In the genomic region with DNA sequence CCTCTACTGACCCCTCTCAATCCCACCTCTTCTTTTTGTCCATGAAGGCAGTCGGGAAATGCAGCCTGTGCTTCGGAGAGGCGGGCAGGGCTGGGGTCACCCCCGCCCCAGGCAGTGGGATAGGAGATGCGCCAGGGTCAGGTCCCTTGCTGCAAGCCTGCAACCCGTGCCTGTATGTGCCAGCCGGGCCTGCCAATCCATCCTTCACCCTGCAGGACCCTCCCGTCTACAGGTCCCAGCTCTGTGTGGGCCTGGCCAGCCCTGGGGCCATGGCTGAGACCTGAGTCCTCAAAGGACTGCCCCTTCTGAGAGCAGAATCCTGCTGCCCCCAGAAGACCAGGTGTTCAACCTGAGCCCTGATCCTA, we compare ENCODE assay signal across 17 cellular contexts. TPM values are rescaled to one million over a fixed set of nuclear protein-coding genes. Genes with fewer than 3 reads are reported as not detected.
A peak's percentile ranks its signal among the peaks of the same experiment; 100 is the strongest.
DNase-seq lines count a peak whose midpoint lies in the region; ATAC-seq, FAIRE-seq and TF ChIP-seq lines count a peak whose summit lies in the region.
"Had no signal": no experiment of that assay in that cellular context is flagged by ENCODE, and none has a peak within 500 bp of the region (broad histone marks: within the 10 kb centered on the region; RNA-seq: fewer than 3 reads in every experiment).

No MANE protein-coding gene starts in this region.

- no peak for TF ChIP-seq RAD21 in HepG2 (CRISPR knock-in tag; IDR thresholded peaks at IDR 0.05)

- TF ChIP-seq POLR2A in right lobe of liver (IDR thresholded peaks at IDR 0.05), result no peak
- TF ChIP-seq POLR2A in HepG2 (IDR thresholded peaks at IDR 0.05; ENCODE audit: insufficient read depth in 1 of 2, low read depth in 2 of 2, low read length in 2 of 2), result no peak

- H3K27me3 Mint-ChIP-seq in endodermal cell (ENCODE audit: insufficient read depth) (peaks cover 23% of the 10 kb centered on the region), osteocyte (ENCODE audit: unreplicated experiment) (peaks cover 18% of the 10 kb centered on the region)

- H3K9me3 Mint-ChIP-seq in endodermal cell (peaks cover 5% of the 10 kb centered on the region), osteocyte (ENCODE audit: unreplicated experiment) (no peaks in the 10 kb centered on the region)

- TF ChIP-seq CTCF in right lobe of liver (IDR thresholded peaks at IDR 0.05) (no peak), HepG2 (CRISPR knock-in tag; IDR thresholded peaks at IDR 0.05) (no peak), endodermal cell (conservative IDR thresholded peaks at IDR 0.05) (no peak), osteocyte (IDR thresholded peaks at IDR 0.05) (no peak), omental fat pad (IDR thresholded peaks at IDR 0.05) (no peak)

- H3K4me1 Mint-ChIP-seq in endodermal cell, result no peaks in the 10 kb centered on the region
- no peaks in the 10 kb centered on the region for H3K4me1 Mint-ChIP-seq in osteocyte (ENCODE audit: unreplicated experiment)

- no peak overlapping the region for H3K4me3 Mint-ChIP-seq in endodermal cell
- H3K4me3 Mint-ChIP-seq in osteocyte (ENCODE audit: unreplicated experiment), result no peak overlapping the region
- H3K4me3 Mint-ChIP-seq: CD14-positive monocyte had no signal

- intact Hi-C loops in right lobe of liver (cut with DNase I), result no loop called here
- intact Hi-C loops in HepG2 (cut with micrococcal nuclease; ENCODE audit: unreplicated experiment), result no loop called here

- no TSS peak for BruUV-seq in HepG2 (replicated peaks; lab: Mats Ljungman, UMichigan)

- H3K4me1 ChIP-seq in right lobe of liver (no peaks in the 10 kb centered on the region), HepG2 (ENCODE audit: insufficient read depth, low read length) (no peaks in the 10 kb centered on the region), endodermal cell (ENCODE audit: control insufficient read depth, insufficient read depth, low read length) (no peaks in the 10 kb centered on the region)

- H3K4me3 ChIP-seq in right lobe of liver (no peak overlapping the region), HepG2 (replicated peaks in 1 of 3; ENCODE audit: insufficient read depth in 1 of 3, low read depth in 2 of 3, low read length in 3 of 3) (no peak overlapping the region), endodermal cell (ENCODE audit: low read length) (no peak overlapping the region)

- TF ChIP-seq EP300 in HepG2 (IDR thresholded peaks at IDR 0.05; ENCODE audit: low read depth in 2 of 2, low read length in 2 of 2) (no peak), HepG2 (CRISPR knock-in tag; IDR thresholded peaks at IDR 0.05; ENCODE audit: borderline replicate concordance) (no peak)

- POLR2A ChIA-PET in HepG2 (lab: Yijun Ruan, JAX), result no interaction called here

- H3K27ac ChIP-seq in right lobe of liver, result no peak overlapping the region
- no peak overlapping the region for H3K27ac ChIP-seq in HepG2 (ENCODE audit: extremely low read length, insufficient read depth, low read length)
- H3K27ac ChIP-seq in endodermal cell (ENCODE audit: low read depth, low read length), result no peak overlapping the region

- H4K20me1 ChIP-seq in HepG2 (ENCODE audit: insufficient read depth, low read length), result no peaks in the 10 kb centered on the region

- H2AFZ ChIP-seq in HepG2 (ENCODE audit: low read length), result no peak overlapping the region

- H3K9me3 ChIP-seq in right lobe of liver, result no peaks in the 10 kb centered on the region
- no peaks in the 10 kb centered on the region for H3K9me3 ChIP-seq in HepG2 (ENCODE audit: low read length)
- H3K9me3 ChIP-seq in endodermal cell (ENCODE audit: control insufficient read depth, low read length), result no peaks in the 10 kb centered on the region

- H3K27me3 ChIP-seq in right lobe of liver, result no peaks in the 10 kb centered on the region
- peaks cover 10 to 74% of the 10 kb centered on the region in 2 experiments for H3K27me3 ChIP-seq in HepG2 (ENCODE audit: control insufficient read depth in 1 of 2, insufficient read depth in 2 of 2, low read length in 2 of 2)
- peaks cover 1% of the 10 kb centered on the region for H3K27me3 ChIP-seq in endodermal cell (ENCODE audit: control insufficient read depth, insufficient read depth, low read length, poor library complexity, severe bottlenecking)

- DNase-seq in right lobe of liver (peak in 2 of 3 donors; percentile 10 to 30), HepG2 (ENCODE audit: low spot score) (no peak), endodermal cell (peak; percentile 24), osteocyte (ENCODE audit: extremely low spot score, unreplicated experiment) (peak; percentile 80), ureter (ENCODE audit: low spot score) (peak; percentile 39), A172 (ENCODE audit: low spot score) (no peak), omental fat pad (ENCODE audit: low spot score) (no peak)
- DNase-seq: DMS 273 treated with DMSO at 0.1 percent for 48 hours, NCI-H187 treated with DMSO at 0.1 percent for 48 hours, NCI-H526 treated with DMSO at 0.1 percent for 48 hours, OCI-M1 had no signal

- H3K36me3 ChIP-seq in right lobe of liver (no peaks in the 10 kb centered on the region), HepG2 (replicated peaks in 1 of 2; ENCODE audit: control insufficient read depth in 1 of 2, insufficient read depth in 2 of 2, low read length in 2 of 2) (no peaks in the 10 kb centered on the region), endodermal cell (ENCODE audit: control insufficient read depth, insufficient read depth, low read length) (no peaks in the 10 kb centered on the region)

- in situ Hi-C loops in HepG2 (cut with HindIII; ENCODE audit: extremely low pct_ligation_motif_present, low pct_unique_long_range_greater_than_20kb), result no loop called here

- H3K79me2 ChIP-seq in HepG2 (ENCODE audit: insufficient read depth, low read length), result no peaks in the 10 kb centered on the region

- no peak for ATAC-seq in right lobe of liver
- no peak for ATAC-seq in HepG2
- ATAC-seq in omental fat pad (ENCODE audit: low FRiP score), result no peak
- ATAC-seq in GM19467 (IDR thresholded peaks at IDR 0.05; ENCODE audit: unreplicated experiment), result no peak

- H3K9ac ChIP-seq in HepG2 (ENCODE audit: insufficient read depth, low read depth, low read length) (no peak overlapping the region), endodermal cell (ENCODE audit: extremely low read depth, low read length, poor library complexity, severe bottlenecking) (no peak overlapping the region)

- CTCF ChIA-PET in HepG2 (lab: Yijun Ruan, JAX; ENCODE audit: low intra/inter-chr PET ratio, low total read pairs), result no interaction called here

- no CpG with 5 or more reads among the region's 8 CpGs for WGBS in right lobe of liver (ENCODE audit: insufficient coverage, low coverage, low lambda C conversion rate, missing lambda C conversion rate)
- WGBS in HepG2 (ENCODE audit: low lambda C conversion rate), result no CpG with 5 or more reads among the region's 8 CpGs
- 87 to 92% methylated on average over 3 to 8 of the region's 8 CpGs for WGBS in endodermal cell (ENCODE audit: insufficient coverage in 1 of 2, insufficient read length in 1 of 2), 2 experiments

- no peak overlapping the region for H3K4me2 ChIP-seq in HepG2 (ENCODE audit: low read depth, low read length)

- H3K36me3 Mint-ChIP-seq in endodermal cell (ENCODE audit: low read depth) (no peaks in the 10 kb centered on the region), osteocyte (ENCODE audit: unreplicated experiment) (no peaks in the 10 kb centered on the region)

- H3K27ac Mint-ChIP-seq in endodermal cell (no peak overlapping the region), osteocyte (ENCODE audit: unreplicated experiment) (no peak overlapping the region)
- H3K27ac Mint-ChIP-seq: CD14-positive monocyte had no signal

- no peak for FAIRE-seq in HepG2 (lab: Jason Lieb, UNC)
- FAIRE-seq: GM19239, H54 had no signal

RNA-seq across cellular contexts. Expression of a gene that starts 10.9 kb away (rescaled TPM):
- total RNA-seq in right lobe of liver, result under 1 TPM; 0.42 to 0.81 (median 0.64) TPM
- total RNA-seq in HepG2 (2016; rRNA removed; fragmentation: Illumina TruSeq; extraction: Trizol), result 0.07 TPM in 1 of 2 replicates, not detected in the other
- not detected in 2 replicates for total RNA-seq in HepG2 (2016; cell fraction: cytosol; rRNA removed; fragmentation: Illumina TruSeq; extraction: Trizol; ENCODE audit: low read depth)
- 0.09 TPM in 1 of 2 replicates, not detected in the other for total RNA-seq in HepG2 (2016; cell fraction: insoluble cytoplasmic fraction; rRNA removed; fragmentation: Illumina TruSeq; extraction: Trizol)
- 0.09 and 0.14 TPM in 2 replicates for total RNA-seq in HepG2 (2016; cell fraction: membrane; rRNA removed; fragmentation: Illumina TruSeq; extraction: Trizol)
- not detected in 2 replicates for total RNA-seq in HepG2 (2016; cell fraction: nucleus; rRNA removed; fragmentation: Illumina TruSeq; extraction: Trizol)
- not detected in 2 replicates for polyA plus RNA-seq in HepG2 (2011; rRNA removed)
- not detected in 2 replicates for polyA plus RNA-seq in HepG2 (2011; cell fraction: cytosol; rRNA removed)
- polyA plus RNA-seq in HepG2 (2011; cell fraction: nucleus; rRNA removed), result not detected in 2 replicates
- polyA plus RNA-seq in HepG2 (2012), result not detected in 2 replicates
- polyA plus RNA-seq in HepG2 (2016; cell fraction: cytosol; fragmentation: Illumina TruSeq; extraction: Trizol; ENCODE audit: low read depth), result not detected in 2 replicates
- polyA plus RNA-seq in HepG2 (2016; cell fraction: insoluble cytoplasmic fraction; fragmentation: Illumina TruSeq; extraction: Trizol; ENCODE audit: low read depth), result 0.13 TPM in 1 of 2 replicates, not detected in the other
- not detected in 2 replicates for polyA plus RNA-seq in HepG2 (2016; cell fraction: membrane; fragmentation: Illumina TruSeq; extraction: Trizol; ENCODE audit: low read depth)
- not detected in 2 replicates for polyA plus RNA-seq in HepG2 (2016; cell fraction: nucleus; fragmentation: Illumina TruSeq; extraction: Trizol; ENCODE audit: insufficient read depth, low read depth)
- not detected in 2 replicates for polyA minus RNA-seq in HepG2 (2011; rRNA and poly(A)+ RNA removed; ENCODE audit: low replicate concordance)
- polyA minus RNA-seq in HepG2 (2011; cell fraction: cytosol; rRNA and poly(A)+ RNA removed), result not detected in 2 replicates
- not detected in 2 replicates for polyA minus RNA-seq in HepG2 (2011; cell fraction: nucleus; rRNA and poly(A)+ RNA removed)
- not detected for total RNA-seq in endodermal cell
- 1.2 TPM for polyA plus RNA-seq in endodermal cell (2013, experiment 1 of 2)
- polyA plus RNA-seq in endodermal cell (2013, experiment 2 of 2), result 1.1 TPM
- total RNA-seq in osteocyte, result not detected in 2 replicates
- total RNA-seq in ureter, result 7.9 TPM
- not detected in 2 replicates for total RNA-seq in A172 (2014; rRNA removed; shearing (Covaris generic))
- total RNA-seq in omental fat pad, result 1 to 10 TPM in 1 of 4 donors, under 1 TPM in 1, not detected in 2; 0.24 to 2.6 TPM
- total RNA-seq: A673, RPMI7951 had no signal

RNA-seq across cellular contexts. Expression of a gene that starts 42.3 kb away (rescaled TPM):
- under 1 TPM; 0.25 to 0.51 (median 0.39) TPM for total RNA-seq in right lobe of liver
- not detected in 2 replicates for total RNA-seq in HepG2 (2016; rRNA removed; fragmentation: Illumina TruSeq; extraction: Trizol)
- not detected in 2 replicates for total RNA-seq in HepG2 (2016; cell fraction: cytosol; rRNA removed; fragmentation: Illumina TruSeq; extraction: Trizol; ENCODE audit: low read depth)
- not detected in 2 replicates for total RNA-seq in HepG2 (2016; cell fraction: insoluble cytoplasmic fraction; rRNA removed; fragmentation: Illumina TruSeq; extraction: Trizol)
- total RNA-seq in HepG2 (2016; cell fraction: membrane; rRNA removed; fragmentation: Illumina TruSeq; extraction: Trizol), result not detected in 2 replicates
- total RNA-seq in HepG2 (2016; cell fraction: nucleus; rRNA removed; fragmentation: Illumina TruSeq; extraction: Trizol), result not detected in 2 replicates
- 0.03 and 0.08 TPM in 2 replicates for polyA plus RNA-seq in HepG2 (2011; rRNA removed)
- polyA plus RNA-seq in HepG2 (2011; cell fraction: cytosol; rRNA removed), result 0.04 TPM in 1 of 2 replicates, not detected in the other
- polyA plus RNA-seq in HepG2 (2011; cell fraction: nucleus; rRNA removed), result 0.09 and 0.11 TPM in 2 replicates
- not detected in 2 replicates for polyA plus RNA-seq in HepG2 (2012)
- not detected in 2 replicates for polyA plus RNA-seq in HepG2 (2016; cell fraction: cytosol; fragmentation: Illumina TruSeq; extraction: Trizol; ENCODE audit: low read depth)
- polyA plus RNA-seq in HepG2 (2016; cell fraction: insoluble cytoplasmic fraction; fragmentation: Illumina TruSeq; extraction: Trizol; ENCODE audit: low read depth), result not detected in 2 replicates
- not detected in 2 replicates for polyA plus RNA-seq in HepG2 (2016; cell fraction: membrane; fragmentation: Illumina TruSeq; extraction: Trizol; ENCODE audit: low read depth)
- polyA plus RNA-seq in HepG2 (2016; cell fraction: nucleus; fragmentation: Illumina TruSeq; extraction: Trizol; ENCODE audit: insufficient read depth, low read depth), result not detected in 2 replicates
- polyA minus RNA-seq in HepG2 (2011; rRNA and poly(A)+ RNA removed; ENCODE audit: low replicate concordance), result 0.12 TPM in 1 of 2 replicates, not detected in the other
- polyA minus RNA-seq in HepG2 (2011; cell fraction: cytosol; rRNA and poly(A)+ RNA removed), result not detected in 2 replicates
- polyA minus RNA-seq in HepG2 (2011; cell fraction: nucleus; rRNA and poly(A)+ RNA removed), result not detected in 2 replicates
- total RNA-seq in endodermal cell, result under 1 TPM in 1 of 2 donors, not detected in 1; 0.20 TPM
- polyA plus RNA-seq in endodermal cell (2013, experiment 1 of 2), result not detected
- polyA plus RNA-seq in endodermal cell (2013, experiment 2 of 2), result not detected
- 0.16 TPM in 1 of 2 replicates, not detected in the other for total RNA-seq in osteocyte
- total RNA-seq in ureter, result 2.3 TPM
- total RNA-seq in A172 (2014; rRNA removed; shearing (Covaris generic)), result 2.0 and 2.8 TPM in 2 replicates
- total RNA-seq in omental fat pad, result 1 to 10 TPM; 1.1 to 2.8 (median 1.2) TPM
- total RNA-seq: A673 had no signal

RNA-seq across cellular contexts. Expression of a gene that starts 42.4 kb away (rescaled TPM):
- total RNA-seq in right lobe of liver (1 to 10 TPM in 1 of 6 experiments, under 1 TPM in 3, not detected in 2; 0.24 to 1.2 (median 0.63) TPM), HepG2 (2016; rRNA removed; fragmentation: Illumina TruSeq; extraction: Trizol) (0.09 TPM in 1 of 2 replicates, not detected in the other), endodermal cell (not detected), osteocyte (0.76 and 1.2 TPM in 2 replicates), ureter (4.3 TPM), omental fat pad (1 to 10 TPM in 3 of 4 donors, under 1 TPM in 1; 0.19 to 6.4 (median 2.7) TPM)
- not detected in 2 replicates for total RNA-seq in HepG2 (2016; cell fraction: cytosol; rRNA removed; fragmentation: Illumina TruSeq; extraction: Trizol; ENCODE audit: low read depth)
- 0.24 TPM in 1 of 2 replicates, not detected in the other for total RNA-seq in HepG2 (2016; cell fraction: insoluble cytoplasmic fraction; rRNA removed; fragmentation: Illumina TruSeq; extraction: Trizol)
- not detected in 2 replicates for total RNA-seq in HepG2 (2016; cell fraction: membrane; rRNA removed; fragmentation: Illumina TruSeq; extraction: Trizol)
- total RNA-seq in HepG2 (2016; cell fraction: nucleus; rRNA removed; fragmentation: Illumina TruSeq; extraction: Trizol), result 0.31 and 0.53 TPM in 2 replicates
- polyA plus RNA-seq in HepG2 (2011; rRNA removed), result 0.39 and 0.70 TPM in 2 replicates
- polyA plus RNA-seq in HepG2 (2011; cell fraction: cytosol; rRNA removed), result 0.18 and 0.34 TPM in 2 replicates
- 2.2 and 7.0 TPM in 2 replicates for polyA plus RNA-seq in HepG2 (2011; cell fraction: nucleus; rRNA removed)
- 0.51 and 1.2 TPM in 2 replicates for polyA plus RNA-seq in HepG2 (2012)
- not detected in 2 replicates for polyA plus RNA-seq in HepG2 (2016; cell fraction: cytosol; fragmentation: Illumina TruSeq; extraction: Trizol; ENCODE audit: low read depth)
- polyA plus RNA-seq in HepG2 (2016; cell fraction: insoluble cytoplasmic fraction; fragmentation: Illumina TruSeq; extraction: Trizol; ENCODE audit: low read depth), result not detected in 2 replicates
- not detected in 2 replicates for polyA plus RNA-seq in HepG2 (2016; cell fraction: membrane; fragmentation: Illumina TruSeq; extraction: Trizol; ENCODE audit: low read depth)
- 0.19 and 0.56 TPM in 2 replicates for polyA plus RNA-seq in HepG2 (2016; cell fraction: nucleus; fragmentation: Illumina TruSeq; extraction: Trizol; ENCODE audit: insufficient read depth, low read depth)
- polyA minus RNA-seq in HepG2 (2011; rRNA and poly(A)+ RNA removed; ENCODE audit: low replicate concordance), result 0.07 and 1.3 TPM in 2 replicates
- polyA minus RNA-seq in HepG2 (2011; cell fraction: cytosol; rRNA and poly(A)+ RNA removed), result not detected in 2 replicates
- polyA minus RNA-seq in HepG2 (2011; cell fraction: nucleus; rRNA and poly(A)+ RNA removed), result 0.90 TPM in 1 of 2 replicates, not detected in the other
- polyA plus RNA-seq in endodermal cell (2013, experiment 1 of 2), result not detected
- 0.70 TPM for polyA plus RNA-seq in endodermal cell (2013, experiment 2 of 2)
- 13.3 and 16.9 TPM in 2 replicates for total RNA-seq in A172 (2014; rRNA removed; shearing (Covaris generic))
- total RNA-seq: A673 had no signal

Comparison
In these comparisons a context has a peak if more than half of its experiments do, and no peak if none do; other contexts are left out.
1. DNase-seq: peak in right lobe of liver (2 of 3), endodermal cell (single experiment), osteocyte (single experiment) and ureter (single experiment); none in HepG2 (single experiment), A172 (single experiment) and omental fat pad (single experiment).